ENCODE assay signal across 1 cellular context in genomic region chr13:85653681-85654080, GRCh38.
TF ChIP-seq lines count a peak whose summit lies in the region.

No MANE protein-coding gene starts in this region.

TF ChIP-seq in SK-N-SH, 30 proteins besides CTCF, POLR2A, EP300 and RAD21 (continued from another document):
- peak; percentile 24; the same call in 1 of the 2 replicates for TF ChIP-seq PBX3 (IDR thresholded peaks at IDR 0.05)
- no peak for TF ChIP-seq SIN3A (IDR thresholded peaks at IDR 0.05; ENCODE audit: borderline replicate concordance, low read depth, low read length)
- no peak for TF ChIP-seq FOSL2 (IDR thresholded peaks at IDR 0.05; ENCODE audit: borderline replicate concordance, low read depth)
- peak; percentile 50; the same call in 1 of the 2 replicates for TF ChIP-seq GATA2 (CRISPR knock-in tag; IDR thresholded peaks at IDR 0.05)
- no peak for TF ChIP-seq MAX (IDR thresholded peaks at IDR 0.05; ENCODE audit: low read depth)
